8 cellular contexts compared by ENCODE assay signal in the genomic region with DNA sequence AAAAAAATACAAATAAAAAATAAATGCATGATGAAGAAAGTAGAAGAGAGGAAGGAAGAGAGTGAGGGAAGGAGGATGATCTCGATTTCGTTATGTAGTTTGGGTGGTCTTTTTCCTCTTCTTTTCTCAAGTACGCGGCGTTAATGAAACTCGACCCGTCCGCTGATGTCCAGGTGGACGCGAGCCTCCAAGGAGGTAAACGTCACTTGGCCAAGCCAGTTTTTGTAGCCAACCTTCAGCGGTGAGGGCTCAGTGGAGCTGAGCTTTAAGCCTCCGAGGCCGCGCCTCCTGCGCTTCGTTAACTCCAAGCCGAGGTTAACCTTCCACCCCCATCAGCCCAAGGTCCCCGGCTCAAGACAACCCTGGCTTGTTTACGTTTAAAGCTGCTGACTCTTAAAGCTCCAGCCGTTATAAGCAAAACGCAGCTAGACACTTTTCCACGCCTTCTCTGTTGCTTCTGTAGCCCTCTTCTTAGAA. TPM values are rescaled to one million over a fixed set of nuclear protein-coding genes. Genes with fewer than 3 reads are reported as not detected.
A peak's percentile ranks its signal among the peaks of the same experiment; 100 is the strongest.
DNase-seq lines count a peak whose midpoint lies in the region; ATAC-seq and TF ChIP-seq lines count a peak whose summit lies in the region.

No MANE protein-coding gene starts in this region.

- H2AFZ ChIP-seq in trophoblast cell (ENCODE audit: insufficient read depth, low read length, poor library complexity) = peak overlapping the region; percentile 66

- DNase-seq in AG04449 (ENCODE audit: low read depth, low spot score) = no peak
- peak; percentile 69 to 72 for DNase-seq in NCI-H526 (lab: John Stamatoyannopoulos, UW)
- DNase-seq in activated effector memory CD4-positive, alpha-beta T cell treated with anti-CD3 and anti-CD28 coated beads, Interleukin-2, amount 50 U/mL, for 16 hours = peak; percentile 73
- DNase-seq in Right ventricle myocardium superior = peak; percentile 67
- DNase-seq in trophoblast cell = peak; percentile 87 to 92
- DNase-seq in 8988T = no peak

- peak overlapping the region; percentile 48 for H4K8ac ChIP-seq in trophoblast cell (ENCODE audit: low read depth, low read length)

- peaks cover 17% of the 10 kb centered on the region for H3K79me1 ChIP-seq in trophoblast cell (ENCODE audit: low read length)

- intact Hi-C loops in Right ventricle myocardium superior (cut with DNase I) = no loop called here

- no peak overlapping the region for H2BK5ac ChIP-seq in trophoblast cell (ENCODE audit: low read depth, low read length, poor library complexity)

- no peak overlapping the region for H4K12ac ChIP-seq in trophoblast cell (ENCODE audit: low read depth, low read length)

- no peaks in the 10 kb centered on the region for H3K9me3 ChIP-seq in trophoblast cell (ENCODE audit: insufficient read depth, low read depth, low read length)

- H2BK12ac ChIP-seq in trophoblast cell (ENCODE audit: low read length) = no peak overlapping the region

- peak overlapping the region; percentile 49 for H2BK120ac ChIP-seq in trophoblast cell (ENCODE audit: insufficient read depth, low read length, poor library complexity)

- H3K14ac ChIP-seq in trophoblast cell (ENCODE audit: low read length) = peak overlapping the region; percentile 7

- H3K27ac ChIP-seq in trophoblast cell (ENCODE audit: low read depth, low read length) = peak overlapping the region; percentile 69

- H3K9ac ChIP-seq in trophoblast cell (ENCODE audit: low read length) = no peak overlapping the region

- H3K4me3 ChIP-seq in AG04449 (ENCODE audit: low read depth, low read length) (peak overlapping the region; percentile 65), trophoblast cell (ENCODE audit: low read depth, low read length) (peak overlapping the region; percentile 69)

- no peak for TF ChIP-seq CTCF in AG04449 (IDR thresholded peaks at IDR 0.05; ENCODE audit: insufficient read depth, low read length, missing control alignments)

- no peak overlapping the region for H3K23ac ChIP-seq in trophoblast cell (ENCODE audit: low read length)

- peaks cover 5 to 11% of the 10 kb centered on the region in 2 experiments for H3K4me1 ChIP-seq in trophoblast cell (ENCODE audit: control insufficient read depth in 1 of 2, insufficient read depth in 2 of 2, low read length in 2 of 2)

- no peaks in the 10 kb centered on the region for H3K27me3 ChIP-seq in trophoblast cell (ENCODE audit: insufficient read depth, low read length)

- H3K18ac ChIP-seq in trophoblast cell (ENCODE audit: low read length) = peak overlapping the region; percentile 7

- POLR2A ChIA-PET in AG04449 (lab: Yijun Ruan, JAX) = interaction anchor here (2.3 kb wide), 1 partner anchor 12 kb away, joined by 10 read pairs; no protein-coding TSS in a partner anchor

- H3K79me2 ChIP-seq in trophoblast cell (ENCODE audit: control insufficient read depth, insufficient read depth, low read length, poor library complexity) = peaks cover 7% of the 10 kb centered on the region

- no CpG with 5 or more reads among the region's 23 CpGs for WGBS in trophoblast cell (ENCODE audit: extremely low coverage, insufficient coverage, insufficient read length)

- no peak overlapping the region for H4K91ac ChIP-seq in trophoblast cell (ENCODE audit: low read depth, low read length)

- H3K4ac ChIP-seq in trophoblast cell (ENCODE audit: low read depth, low read length) = no peak overlapping the region

- H2AK5ac ChIP-seq in trophoblast cell (ENCODE audit: low read length) = no peak overlapping the region

- H3K4me2 ChIP-seq in trophoblast cell (ENCODE audit: low read length) = peak overlapping the region; percentile 71

- H3K36me3 ChIP-seq in trophoblast cell (ENCODE audit: control insufficient read depth in 1 of 2, insufficient read depth in 2 of 2, low read length in 2 of 2) = no peaks in the 10 kb centered on the region

- CTCF ChIA-PET in AG04449 (lab: Yijun Ruan, JAX) = interaction anchor here (0.7 to 3.9 kb wide), 21 partner anchors 10 to 712 kb away, joined by 3 to 54 read pairs (median 3); no protein-coding TSS in a partner anchor

- ATAC-seq in GM18907 (IDR thresholded peaks at IDR 0.05; ENCODE audit: unreplicated experiment) (peak; percentile 31), Right ventricle myocardium superior (ENCODE audit: poor library complexity) (no peak), GM21423 (IDR thresholded peaks at IDR 0.05; ENCODE audit: unreplicated experiment) (no peak)

RNA-seq across cellular contexts. Expression of gene ITPR2, which starts 0.7 kb away (rescaled TPM):
- 10.0 TPM for total RNA-seq in Right ventricle myocardium superior
- 5.4 and 5.5 TPM in 2 replicates for polyA plus RNA-seq in trophoblast cell (2013)

Comparison
In these comparisons a context has a peak if more than half of its experiments do, and no peak if none do; other contexts are left out.
1. DNase-seq: peak in NCI-H526 (2 of 2), activated effector memory CD4-positive, alpha-beta T cell treated with anti-CD3 and anti-CD28 coated beads, Interleukin-2, amount 50 U/mL, for 16 hours (single experiment), Right ventricle myocardium superior (single experiment) and trophoblast cell (2 of 2); none in AG04449 (single experiment) and 8988T (single experiment).